16 cellular contexts compared by ENCODE assay signal in genomic region chr1:3275471-3276340, GRCh38.
DNase-seq lines count a peak whose midpoint lies in the region; ATAC-seq, FAIRE-seq and TF ChIP-seq lines count a peak whose summit lies in the region.
"Had no signal": no experiment of that assay in that cellular context is flagged by ENCODE, and none has a peak within 500 bp of the region (broad histone marks: within the 10 kb centered on the region; RNA-seq: fewer than 3 reads in every experiment).

No MANE protein-coding gene starts in this region.

- TF ChIP-seq POLR2A in GM12892 (IDR thresholded peaks at IDR 0.05; ENCODE audit: low read depth, low read length), result no peak

- H3K4me1 Mint-ChIP-seq in immature natural killer cell, result no peaks in the 10 kb centered on the region
- H3K4me1 Mint-ChIP-seq: nephron had no signal

- H3K36me3 Mint-ChIP-seq in immature natural killer cell, result no peaks in the 10 kb centered on the region

- H3K9me3 ChIP-seq in duodenal mucosa (ENCODE audit: control insufficient read depth in 1 of 2, low read length in 2 of 2) (no peaks in the 10 kb centered on the region), lower lobe of right lung (no peaks in the 10 kb centered on the region), aorta (ENCODE audit: control insufficient read depth, low read length) (no peaks in the 10 kb centered on the region)

- H3K27me3 ChIP-seq in duodenal mucosa (ENCODE audit: control insufficient read depth in 1 of 2, insufficient read depth in 2 of 2, low read length in 2 of 2), result no peaks in the 10 kb centered on the region
- no peaks in the 10 kb centered on the region for H3K27me3 ChIP-seq in lower lobe of right lung (ENCODE audit: low read depth)
- H3K27me3 ChIP-seq in aorta (ENCODE audit: control insufficient read depth in 1 of 2, insufficient read depth in 2 of 2, low read length in 1 of 2), result no peaks in the 10 kb centered on the region

- H3K27ac ChIP-seq in duodenal mucosa (ENCODE audit: low read depth, low read length) (peak overlapping the region; percentile 72), lower lobe of right lung (no peak overlapping the region), aorta (ENCODE audit: low read depth in 1 of 2, low read length in 2 of 2) (peak overlapping the region; percentile 87 to 93)
- H3K27ac ChIP-seq: 22Rv1 had no signal

- H3K4me3 Mint-ChIP-seq in immature natural killer cell, result no peak overlapping the region
- H3K4me3 Mint-ChIP-seq: activated CD8-positive, alpha-beta T cell treated with anti-CD3 and anti-CD28 coated beads, Interleukin-2, amount 10 ng/mL, durations not matched to agents 7 days and 5 days; nephron had no signal

- H3K36me3 ChIP-seq in duodenal mucosa (ENCODE audit: control insufficient read depth in 1 of 2, insufficient read depth in 2 of 2, low read length in 2 of 2) (peaks cover 0 to 3% of the 10 kb centered on the region in 2 donors), lower lobe of right lung (no peaks in the 10 kb centered on the region), aorta (ENCODE audit: control insufficient read depth in 1 of 2, insufficient read depth in 2 of 2, low read length in 1 of 2) (no peaks in the 10 kb centered on the region)

- intact Hi-C loops in lower lobe of right lung (cut with DNase I) (no loop called here), aorta (cut with DNase I) (loop anchor here (5.0 kb wide), 4 partner anchors 37 to 198 kb away; no protein-coding TSS in a partner anchor)

- peaks cover 1 to 2% (median 2%) of the 10 kb centered on the region in 3 donors for H3K27me3 Mint-ChIP-seq in immature natural killer cell (ENCODE audit: low read depth in 3 of 3)

- ATAC-seq in lower lobe of right lung, result peak; percentile 3 to 17
- peak; percentile 63 for ATAC-seq in aorta (ENCODE audit: low FRiP score)
- ATAC-seq in GM21447 (IDR thresholded peaks at IDR 0.05; ENCODE audit: unreplicated experiment), result no peak
- ATAC-seq: activated CD8-positive, alpha-beta T cell treated with anti-CD3 and anti-CD28 coated beads, Interleukin-2, amount 10 ng/mL, durations not matched to agents 7 days and 5 days had no signal

- H3K4me3 ChIP-seq in duodenal mucosa (ENCODE audit: low read depth in 1 of 2, low read length in 2 of 2), result no peak overlapping the region
- no peak overlapping the region for H3K4me3 ChIP-seq in lower lobe of right lung
- H3K4me3 ChIP-seq in aorta (ENCODE audit: low read length in 2 of 2), result no peak overlapping the region

- TF ChIP-seq CTCF in lower lobe of right lung (IDR thresholded peaks at IDR 0.05), result no peak

- H3K9ac ChIP-seq in duodenal mucosa (ENCODE audit: low read depth in 1 of 2, low read length in 2 of 2), result no peak overlapping the region

- H3K9me3 Mint-ChIP-seq in immature natural killer cell, result no peaks in the 10 kb centered on the region
- H3K9me3 Mint-ChIP-seq: nephron had no signal

- H3K27ac Mint-ChIP-seq in immature natural killer cell, result no peak overlapping the region
- H3K27ac Mint-ChIP-seq: activated CD8-positive, alpha-beta T cell treated with anti-CD3 and anti-CD28 coated beads, Interleukin-2, amount 10 ng/mL, durations not matched to agents 7 days and 5 days; nephron had no signal

- 8 to 10% methylated on average over 35 to 37 of the region's 37 CpGs for WGBS in aorta, 2 donors

- peaks cover 22 to 24% of the 10 kb centered on the region in 2 donors for H3K4me1 ChIP-seq in duodenal mucosa (ENCODE audit: control insufficient read depth in 1 of 2, insufficient read depth in 2 of 2, low read length in 2 of 2)
- H3K4me1 ChIP-seq in lower lobe of right lung, result no peaks in the 10 kb centered on the region
- H3K4me1 ChIP-seq in aorta (ENCODE audit: control insufficient read depth in 1 of 2, insufficient read depth in 2 of 2, low read length in 2 of 2), result peaks cover 0 to 2% of the 10 kb centered on the region in 2 donors

- DNase-seq in DMS79 treated with DMSO at 0.1 percent for 48 hours (lab: John Stamatoyannopoulos, UW) (peak; percentile 44), DMS79 (lab: John Stamatoyannopoulos, UW) (no peak), lower lobe of right lung (no peak), aorta (peak; percentile 84 to 87), GM12892 (ENCODE audit: insufficient read length) (no peak), immature natural killer cell (no peak)
- DNase-seq: activated CD8-positive, alpha-beta T cell treated with anti-CD3 and anti-CD28 coated beads, Interleukin-2, amount 10 ng/mL, durations not matched to agents 7 days and 5 days; mesenchymal stem cell; NCI-H2081 treated with DMSO at 0.1 percent for 48 hours; NCI-H526 treated with DMSO at 0.1 percent for 48 hours; stimulated activated CD4-positive, alpha-beta T cell treated with anti-CD3 and anti-CD28 coated beads, Interleukin-1b, Interleukin-23, amount 100 ng/mL, for 48 hours had no signal

- no peak for FAIRE-seq in GM12892 (lab: Jason Lieb, UNC)
- FAIRE-seq: colon had no signal

Comparison
In these comparisons a context has a peak if more than half of its experiments do, and no peak if none do; other contexts are left out.
1. DNase-seq: peak in DMS79 treated with DMSO at 0.1 percent for 48 hours (single experiment) and aorta (2 of 2); none in DMS79 (single experiment), lower lobe of right lung (single experiment), GM12892 (single experiment) and immature natural killer cell (0 of 3).